1 cellular context compared by ENCODE assay signal in genomic region chr16:57430955-57431354, GRCh38.
A peak's percentile ranks its signal among the peaks of the same experiment; 100 is the strongest.
TF ChIP-seq lines count a peak whose summit lies in the region.

No MANE protein-coding gene starts in this region.

TF ChIP-seq in K562, 482 proteins besides CTCF, POLR2A, EP300 and RAD21:
- TF ChIP-seq SPI1 (IDR thresholded peaks at IDR 0.05; ENCODE audit: borderline replicate concordance, low read depth, low read length) (0 out of 2 replicates have a peak, but pooled peaks have one; percentile 17), DDX20 (tag; IDR thresholded peaks at IDR 0.05; ENCODE audit: low read depth) (no peak)
